ENCODE assay signal across 9 cellular contexts in the genomic region with DNA sequence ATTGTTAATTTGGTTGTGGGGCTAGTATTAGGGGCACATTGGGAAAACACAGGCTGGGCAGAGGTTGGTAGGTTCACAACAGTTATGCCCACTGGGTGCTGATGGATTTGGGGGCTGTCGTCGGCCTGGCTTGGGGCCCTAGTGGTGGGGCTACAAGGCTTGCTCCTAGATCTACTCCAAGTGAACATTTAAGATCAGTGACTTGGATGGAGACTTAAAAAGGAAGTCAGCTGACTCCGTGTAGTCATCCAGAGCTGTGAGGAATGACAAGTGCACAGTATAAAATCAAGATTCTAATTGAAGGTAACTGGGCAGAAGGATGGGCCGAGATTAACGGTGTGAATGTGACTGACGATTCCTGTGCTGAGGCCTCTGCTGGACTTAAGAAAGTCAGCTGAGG. TPM values are rescaled to one million over a fixed set of nuclear protein-coding genes. Genes with fewer than 3 reads are reported as not detected.
DNase-seq lines count a peak whose midpoint lies in the region; ATAC-seq, FAIRE-seq and TF ChIP-seq lines count a peak whose summit lies in the region.
"Had no signal": no experiment of that assay in that cellular context is flagged by ENCODE, and none has a peak within 500 bp of the region (broad histone marks: within the 10 kb centered on the region; RNA-seq: fewer than 3 reads in every experiment).

No MANE protein-coding gene starts in this region.

- H3K4me3 Mint-ChIP-seq in CD8-positive, alpha-beta memory T cell: peak overlapping the region; percentile 31 to 83 (median 67)

- H3K36me3 ChIP-seq in CD8-positive, alpha-beta memory T cell (ENCODE audit: insufficient read depth, low read length): no peaks in the 10 kb centered on the region
- H3K36me3 ChIP-seq in OCI-LY7 (ENCODE audit: insufficient read depth, low read length) (peaks cover 10% of the 10 kb centered on the region; the same call in 1 of the 2 replicates), endothelial cell of umbilical vein (ENCODE audit: control insufficient read depth in 2 of 2, extremely low read depth in 1 of 2, insufficient read depth in 2 of 2, low read length in 2 of 2) (no peaks in the 10 kb centered on the region), H7 (replicated peaks; ENCODE audit: control insufficient read depth, insufficient read depth, low read length) (peaks cover 2% of the 10 kb centered on the region; the same call in 1 of the 2 replicates), right lobe of liver (no peaks in the 10 kb centered on the region)

- H3K27ac Mint-ChIP-seq in CD8-positive, alpha-beta memory T cell: peak overlapping the region; percentile 9 to 95 (median 80)

- no peaks in the 10 kb centered on the region for H3K9me3 Mint-ChIP-seq in CD8-positive, alpha-beta memory T cell

- peaks cover 0 to 5% of the 10 kb centered on the region in 2 donors for H3K27me3 Mint-ChIP-seq in CD8-positive, alpha-beta memory T cell

- 64% methylated on average over 3 of the region's 6 CpGs for WGBS in right lobe of liver (ENCODE audit: insufficient coverage, low coverage, low lambda C conversion rate, missing lambda C conversion rate)

- no peak overlapping the region for H3K4me3 ChIP-seq in CD8-positive, alpha-beta memory T cell (ENCODE audit: low read length)
- peak overlapping the region; percentile 96 for H3K4me3 ChIP-seq in OCI-LY7 (ENCODE audit: low read depth, low read length, poor library complexity, severe bottlenecking)
- H3K4me3 ChIP-seq in endothelial cell of umbilical vein (replicated peaks in 1 of 3; ENCODE audit: insufficient read depth in 1 of 3, low read depth in 1 of 3, low read length in 3 of 3): no peak overlapping the region
- peak overlapping the region; percentile 32 for H3K4me3 ChIP-seq in retinal pigment epithelial cell (ENCODE audit: low read length)
- H3K4me3 ChIP-seq in H7 (ENCODE audit: insufficient read depth, low read depth, low read length): no peak overlapping the region
- H3K4me3 ChIP-seq in right lobe of liver: no peak overlapping the region

- H3K36me3 Mint-ChIP-seq in CD8-positive, alpha-beta memory T cell: no peaks in the 10 kb centered on the region

- dilution Hi-C loops in endothelial cell of umbilical vein (cut with MboI; ENCODE audit: extremely low pct_ligation_motif_present, low sequenced_read_pairs): no loop called here

- H3K27ac ChIP-seq in CD8-positive, alpha-beta memory T cell (ENCODE audit: low read depth, low read length): no peak overlapping the region
- H3K27ac ChIP-seq in OCI-LY7 (ENCODE audit: low read depth, low read length, poor library complexity, severe bottlenecking) (no peak overlapping the region), endothelial cell of umbilical vein (ENCODE audit: insufficient read depth, low read depth, low read length) (no peak overlapping the region), right lobe of liver (no peak overlapping the region)

- POLR2A ChIA-PET in CD8-positive, alpha-beta memory T cell (lab: Charles Lee): interaction anchor here (0.6 to 1.0 kb wide), 2 partner anchors 12 to 527 kb away, joined by 3 to 7 read pairs; a partner anchor contains a TSS
- POLR2A ChIA-PET in OCI-LY7 (lab: Charles Lee) (interaction anchor here (0.5 to 1.0 kb wide), 3 partner anchors 12 to 1260 kb away, joined by 3 read pairs; no protein-coding TSS in a partner anchor), endothelial cell of umbilical vein (lab: Charles Lee) (no interaction called here)

- H3K9me3 ChIP-seq in CD8-positive, alpha-beta memory T cell (ENCODE audit: low read length): no peaks in the 10 kb centered on the region
- H3K9me3 ChIP-seq in OCI-LY7 (ENCODE audit: low read length) (no peaks in the 10 kb centered on the region), endothelial cell of umbilical vein (replicated peaks; ENCODE audit: control insufficient read depth, insufficient read depth, low read length) (no peaks in the 10 kb centered on the region), right lobe of liver (no peaks in the 10 kb centered on the region)

- no peak overlapping the region for H3K9ac ChIP-seq in endothelial cell of umbilical vein (replicated peaks; ENCODE audit: extremely low read depth, insufficient read depth, low read length)

- CTCF ChIA-PET in CD8-positive, alpha-beta memory T cell (lab: Charles Lee): interaction anchor here (1.0 to 20.9 kb wide), 5 partner anchors 8 to 47 kb away, joined by 3 to 206 read pairs (median 4); a partner anchor contains a TSS
- CTCF ChIA-PET in OCI-LY7 (lab: Charles Lee; ENCODE audit: unreplicated experiment): interaction anchor here (0.5 to 1.2 kb wide), 3 partner anchors 13 to 87 kb away, joined by 3 read pairs; no protein-coding TSS in a partner anchor
- CTCF ChIA-PET in endothelial cell of umbilical vein (lab: Charles Lee): interaction anchor here (1.0 to 8.7 kb wide), 9 partner anchors 9 to 83 kb away, joined by 3 to 67 read pairs (median 5); a partner anchor contains a TSS

- TF ChIP-seq CTCF in OCI-LY7 (conservative IDR thresholded peaks at IDR 0.05; ENCODE audit: low read length) (no peak), endothelial cell of umbilical vein (IDR thresholded peaks at IDR 0.05; ENCODE audit: extremely low read depth in 1 of 2, insufficient read depth in 1 of 2, low read depth in 1 of 2, low read length in 2 of 2) (no peak), retinal pigment epithelial cell (conservative IDR thresholded peaks at IDR 0.05; ENCODE audit: low read depth, low read length) (peak; percentile 2), right lobe of liver (IDR thresholded peaks at IDR 0.05) (no peak)

- H3K9me1 ChIP-seq in endothelial cell of umbilical vein (replicated peaks; ENCODE audit: control insufficient read depth, extremely low read depth, insufficient read depth, low read length): no peaks in the 10 kb centered on the region

- H3K4me2 ChIP-seq in OCI-LY7 (ENCODE audit: low read length): peak overlapping the region; percentile 84
- peak overlapping the region; percentile 2 for H3K4me2 ChIP-seq in endothelial cell of umbilical vein (ENCODE audit: insufficient read depth, low read length)

- FAIRE-seq in endothelial cell of umbilical vein (lab: Jason Lieb, UNC): peak; percentile 55

- H4K20me1 ChIP-seq in OCI-LY7 (ENCODE audit: insufficient read depth, low read length) (no peaks in the 10 kb centered on the region), endothelial cell of umbilical vein (replicated peaks; ENCODE audit: control insufficient read depth, extremely low read depth, insufficient read depth, low read length) (no peaks in the 10 kb centered on the region)

- H3K79me2 ChIP-seq in OCI-LY7 (ENCODE audit: insufficient read depth, low read depth, low read length): peaks cover 29% of the 10 kb centered on the region; the same call in 1 of the 2 replicates
- no peaks in the 10 kb centered on the region for H3K79me2 ChIP-seq in endothelial cell of umbilical vein (ENCODE audit: control insufficient read depth, insufficient read depth, low read length)

- ATAC-seq in GM18517 (IDR thresholded peaks at IDR 0.05; ENCODE audit: unreplicated experiment) (no peak), right lobe of liver (no peak)

- BruUV-seq in OCI-LY7 (replicated peaks; lab: Mats Ljungman, UMichigan) (no TSS peak), endothelial cell of umbilical vein (replicated peaks; lab: Mats Ljungman, UMichigan) (TSS peak; percentile 29)

- no peaks in the 10 kb centered on the region for H3K9me2 ChIP-seq in OCI-LY7 (ENCODE audit: insufficient read depth, low read length)

- intact Hi-C loops in OCI-LY7 (cut with micrococcal nuclease; ENCODE audit: unreplicated experiment) (no loop called here), endothelial cell of umbilical vein (cut with micrococcal nuclease) (no loop called here), right lobe of liver (cut with DNase I) (no loop called here)

- H3K27me3 ChIP-seq in CD8-positive, alpha-beta memory T cell (ENCODE audit: insufficient read depth, low read length, poor library complexity, severe bottlenecking): no peaks in the 10 kb centered on the region
- H3K27me3 ChIP-seq in endothelial cell of umbilical vein (ENCODE audit: control insufficient read depth in 2 of 2, insufficient read depth in 2 of 2, low read length in 2 of 2): no peaks in the 10 kb centered on the region
- peaks cover 36% of the 10 kb centered on the region for H3K27me3 ChIP-seq in H7 (ENCODE audit: control insufficient read depth, insufficient read depth, low read length)
- H3K27me3 ChIP-seq in right lobe of liver: no peaks in the 10 kb centered on the region

- H2AFZ ChIP-seq in OCI-LY7 (ENCODE audit: low read length): no peak overlapping the region
- H2AFZ ChIP-seq in endothelial cell of umbilical vein (ENCODE audit: low read depth, low read length): no peak overlapping the region

- TF ChIP-seq POLR2A in endothelial cell of umbilical vein (IDR thresholded peaks at IDR 0.05; ENCODE audit: low read depth, low read length): no peak
- TF ChIP-seq POLR2A in right lobe of liver (IDR thresholded peaks at IDR 0.05): no peak

- peaks cover 28 to 51% (median 37%) of the 10 kb centered on the region in 3 donors for H3K4me1 Mint-ChIP-seq in CD8-positive, alpha-beta memory T cell

- H3K4me1 ChIP-seq in CD8-positive, alpha-beta memory T cell (ENCODE audit: insufficient read depth, low read length): peaks cover 34% of the 10 kb centered on the region
- H3K4me1 ChIP-seq in OCI-LY7 (ENCODE audit: insufficient read depth, low read length, poor library complexity, severe bottlenecking) (peaks cover 82% of the 10 kb centered on the region), endothelial cell of umbilical vein (ENCODE audit: control insufficient read depth, extremely low read depth, insufficient read depth, low read length) (peaks cover 15% of the 10 kb centered on the region), right lobe of liver (peaks cover 0 to 9% (median 0%) of the 10 kb centered on the region in 4 donors)

- no peak for DNase-seq in CD8-positive, alpha-beta memory T cell
- no peak for DNase-seq in OCI-LY7 (ENCODE audit: low spot score)
- DNase-seq in endothelial cell of umbilical vein (ENCODE audit: low read depth, low spot score): peak; percentile 30
- DNase-seq in retinal pigment epithelial cell (ENCODE audit: low read depth): peak; percentile 69
- DNase-seq in H7: no peak
- no peak for DNase-seq in right lobe of liver
- DNase-seq in activated effector memory CD4-positive, alpha-beta T cell treated with Interleukin-2 at 50 U/mL for 16 hours: no peak

RNA-seq across cellular contexts. Expression of a gene that starts 12.8 kb away (rescaled TPM):
- total RNA-seq in CD8-positive, alpha-beta memory T cell: 10 to 100 TPM; 20.4 to 23.4 TPM
- 0.84 TPM for polyA plus RNA-seq in CD8-positive, alpha-beta memory T cell
- 25.3 and 29.3 TPM in 2 replicates for total RNA-seq in OCI-LY7 (2014; rRNA removed; shearing (Covaris generic))
- 28.1 and 29.0 TPM in 2 replicates for total RNA-seq in OCI-LY7 (2022)
- total RNA-seq in endothelial cell of umbilical vein: 6.8 and 10.2 TPM in 2 replicates
- polyA plus RNA-seq in endothelial cell of umbilical vein: 13.4 and 18.2 TPM in 2 replicates
- 7.8 and 14.6 TPM in 2 replicates for polyA plus RNA-seq in endothelial cell of umbilical vein (2011; cell fraction: cytosol; rRNA removed)
- polyA plus RNA-seq in endothelial cell of umbilical vein (2011; cell fraction: nucleus; rRNA removed): 58.3 and 72.6 TPM in 2 replicates
- 10.3 and 10.5 TPM in 2 replicates for polyA plus RNA-seq in endothelial cell of umbilical vein (2012)
- 3.8 and 7.3 TPM in 2 replicates for polyA minus RNA-seq in endothelial cell of umbilical vein
- polyA minus RNA-seq in endothelial cell of umbilical vein (2011; cell fraction: cytosol; rRNA and poly(A)+ RNA removed): 70.1 TPM
- polyA minus RNA-seq in endothelial cell of umbilical vein (2011; cell fraction: nucleus; rRNA and poly(A)+ RNA removed): 26.7 and 42.7 TPM in 2 replicates
- total RNA-seq in H7 (2014; rRNA removed; shearing (Covaris generic)): 11.8 and 29.6 TPM in 2 replicates
- total RNA-seq in right lobe of liver: 1 to 10 TPM; 5.0 to 8.8 (median 7.7) TPM

RNA-seq across cellular contexts. Expression of a gene that starts 31.3 kb away (rescaled TPM):
- 10 to 100 TPM; 49.7 to 56.2 TPM for total RNA-seq in CD8-positive, alpha-beta memory T cell
- polyA plus RNA-seq in CD8-positive, alpha-beta memory T cell: 25.5 TPM
- 53.9 and 65.5 TPM in 2 replicates for total RNA-seq in OCI-LY7 (2014; rRNA removed; shearing (Covaris generic))
- 30.7 and 38.0 TPM in 2 replicates for total RNA-seq in OCI-LY7 (2022)
- 41.6 and 43.3 TPM in 2 replicates for total RNA-seq in endothelial cell of umbilical vein
- 67.5 and 78.4 TPM in 2 replicates for polyA plus RNA-seq in endothelial cell of umbilical vein
- polyA plus RNA-seq in endothelial cell of umbilical vein (2011; cell fraction: cytosol; rRNA removed): 82.7 and 95.4 TPM in 2 replicates
- polyA plus RNA-seq in endothelial cell of umbilical vein (2011; cell fraction: nucleus; rRNA removed): 56.4 and 61.2 TPM in 2 replicates
- polyA plus RNA-seq in endothelial cell of umbilical vein (2012): 48.8 and 54.3 TPM in 2 replicates
- 51.6 and 70.4 TPM in 2 replicates for polyA minus RNA-seq in endothelial cell of umbilical vein
- polyA minus RNA-seq in endothelial cell of umbilical vein (2011; cell fraction: cytosol; rRNA and poly(A)+ RNA removed): 44.9 TPM
- 18.7 and 25.5 TPM in 2 replicates for polyA minus RNA-seq in endothelial cell of umbilical vein (2011; cell fraction: nucleus; rRNA and poly(A)+ RNA removed)
- total RNA-seq in H7 (2014; rRNA removed; shearing (Covaris generic)): 67.3 and 75.7 TPM in 2 replicates
- total RNA-seq in right lobe of liver: 10 to 100 TPM; 17.4 to 29.7 (median 21.0) TPM

RNA-seq across cellular contexts. Expression of a gene that starts 31.7 kb away (rescaled TPM):
- total RNA-seq in CD8-positive, alpha-beta memory T cell: 1 to 10 TPM; 7.3 to 8.4 TPM
- polyA plus RNA-seq in CD8-positive, alpha-beta memory T cell: 1.4 TPM
- 0.41 and 0.66 TPM in 2 replicates for total RNA-seq in OCI-LY7 (2014; rRNA removed; shearing (Covaris generic))
- total RNA-seq in OCI-LY7 (2022): 0.89 and 1.3 TPM in 2 replicates
- total RNA-seq in endothelial cell of umbilical vein: 87.5 and 88.4 TPM in 2 replicates
- 50.0 and 53.3 TPM in 2 replicates for polyA plus RNA-seq in endothelial cell of umbilical vein
- polyA plus RNA-seq in endothelial cell of umbilical vein (2011; cell fraction: cytosol; rRNA removed): 42.2 and 64.7 TPM in 2 replicates
- 85.1 and 86.5 TPM in 2 replicates for polyA plus RNA-seq in endothelial cell of umbilical vein (2011; cell fraction: nucleus; rRNA removed)
- 68.4 and 77.9 TPM in 2 replicates for polyA plus RNA-seq in endothelial cell of umbilical vein (2012)
- polyA minus RNA-seq in endothelial cell of umbilical vein: 42.6 and 64.3 TPM in 2 replicates
- 0.51 TPM for polyA minus RNA-seq in endothelial cell of umbilical vein (2011; cell fraction: cytosol; rRNA and poly(A)+ RNA removed)
- 27.5 and 38.0 TPM in 2 replicates for polyA minus RNA-seq in endothelial cell of umbilical vein (2011; cell fraction: nucleus; rRNA and poly(A)+ RNA removed)
- 2.2 and 3.6 TPM in 2 replicates for total RNA-seq in H7 (2014; rRNA removed; shearing (Covaris generic))
- total RNA-seq in right lobe of liver: 1 to 10 TPM; 2.9 to 6.5 (median 3.9) TPM

RNA-seq across cellular contexts. Expression of a gene that starts 41.1 kb away (rescaled TPM):
- total RNA-seq in CD8-positive, alpha-beta memory T cell: not detected
- polyA plus RNA-seq in CD8-positive, alpha-beta memory T cell: not detected
- not detected in 2 replicates for total RNA-seq in OCI-LY7 (2014; rRNA removed; shearing (Covaris generic))
- total RNA-seq in OCI-LY7 (2022): not detected in 2 replicates
- not detected in 2 replicates for total RNA-seq in endothelial cell of umbilical vein
- polyA plus RNA-seq in endothelial cell of umbilical vein: not detected in 2 replicates
- not detected in 2 replicates for polyA plus RNA-seq in endothelial cell of umbilical vein (2011; cell fraction: cytosol; rRNA removed)
- polyA plus RNA-seq in endothelial cell of umbilical vein (2011; cell fraction: nucleus; rRNA removed): not detected in 2 replicates
- polyA plus RNA-seq in endothelial cell of umbilical vein (2012): not detected in 2 replicates
- not detected in 2 replicates for polyA minus RNA-seq in endothelial cell of umbilical vein
- polyA minus RNA-seq in endothelial cell of umbilical vein (2011; cell fraction: cytosol; rRNA and poly(A)+ RNA removed): not detected
- not detected in 2 replicates for polyA minus RNA-seq in endothelial cell of umbilical vein (2011; cell fraction: nucleus; rRNA and poly(A)+ RNA removed)
- not detected in 2 replicates for total RNA-seq in H7 (2014; rRNA removed; shearing (Covaris generic))
- not detected for total RNA-seq in right lobe of liver
- total RNA-seq: temporal lobe had no signal

Comparison
In these comparisons a context has a peak if more than half of its experiments do, and no peak if none do; other contexts are left out.
1. DNase-seq: peak in endothelial cell of umbilical vein (single experiment) and retinal pigment epithelial cell (single experiment); none in CD8-positive, alpha-beta memory T cell (0 of 5), OCI-LY7 (single experiment), H7 (single experiment), right lobe of liver (0 of 3) and activated effector memory CD4-positive, alpha-beta T cell treated with Interleukin-2 at 50 U/mL for 16 hours (single experiment).
2. H3K4me3 ChIP-seq: peak in OCI-LY7 (single experiment) and retinal pigment epithelial cell (single experiment); none in CD8-positive, alpha-beta memory T cell (single experiment), endothelial cell of umbilical vein (0 of 3), H7 (single experiment) and right lobe of liver (0 of 3).